8 cellular contexts compared by ENCODE assay signal in genomic region chrX:130401415-130402210, GRCh38. TPM values are rescaled to one million over a fixed set of nuclear protein-coding genes. Genes with fewer than 3 reads are reported as not detected.
DNase-seq lines count a peak whose midpoint lies in the region; ATAC-seq, FAIRE-seq and TF ChIP-seq lines count a peak whose summit lies in the region.

Gene RBMX2 (plus strand): TSS chrX:130401987. CDS start chrX:130402033, 46 bp downstream.

- peaks cover 11% of the 10 kb centered on the region for H3K4me1 Mint-ChIP-seq in activated naive CD8-positive, alpha-beta T cell treated with anti-CD3 and anti-CD28 coated beads, Interleukin-2, amount 10 ng/mL, durations not matched to agents 7 days and 5 days

- peak within 1 kb of the TSS; percentile 44 for H2AFZ ChIP-seq in SU-DHL-6 (ENCODE audit: low read depth, low read length, severe bottlenecking)

- peak within 1 kb of the TSS; percentile 83 for H3K9ac ChIP-seq in SU-DHL-6 (ENCODE audit: low read length)

- WGBS in pancreas, 2 donors: 0 to 33% methylated on average over 45 to 47 of the region's 47 CpGs
- WGBS in tibial nerve, 2 donors: 2 to 37% methylated on average over 43 to 47 of the region's 47 CpGs

- H3K4me3 Mint-ChIP-seq in activated naive CD8-positive, alpha-beta T cell treated with anti-CD3 and anti-CD28 coated beads, Interleukin-2, amount 10 ng/mL, durations not matched to agents 7 days and 5 days: peak within 1 kb of the TSS; percentile 99

- intact Hi-C loops in head of caudate nucleus (cut with DNase I): loop anchor here (5.0 kb wide), 1 partner anchor 501 kb away; the partner anchor contains the start of gene ENOX2
- intact Hi-C loops in pancreas (cut with DNase I): no loop called here

- no peaks in the 10 kb centered on the region for H3K36me3 ChIP-seq in SU-DHL-6 (ENCODE audit: low read length)
- no peaks in the 10 kb centered on the region for H3K36me3 ChIP-seq in pancreas
- peaks cover 0 to 19% (median 0%) of the 10 kb centered on the region in 3 donors for H3K36me3 ChIP-seq in tibial nerve

- peaks cover 10% of the 10 kb centered on the region for H3K36me3 Mint-ChIP-seq in activated naive CD8-positive, alpha-beta T cell treated with anti-CD3 and anti-CD28 coated beads, Interleukin-2, amount 10 ng/mL, durations not matched to agents 7 days and 5 days

- TF ChIP-seq CTCF in GM10266 (IDR thresholded peaks at IDR 0.05; ENCODE audit: control insufficient read depth, insufficient read depth, low read depth, missing control alignments): no peak
- no peak for TF ChIP-seq CTCF in NB4 (IDR thresholded peaks at IDR 0.05; ENCODE audit: low read depth, low read length)
- no peak for TF ChIP-seq CTCF in SU-DHL-6 (IDR thresholded peaks at IDR 0.05; ENCODE audit: insufficient read depth, low read length, poor library complexity, severe bottlenecking)
- no peak for TF ChIP-seq CTCF in pancreas (IDR thresholded peaks at IDR 0.05)
- no peak for TF ChIP-seq CTCF in tibial nerve (IDR thresholded peaks at IDR 0.05)

- H3K4me1 ChIP-seq in pancreas (no peaks in the 10 kb centered on the region), tibial nerve (peaks cover 0 to 19% (median 2%) of the 10 kb centered on the region in 4 donors)

- peak; percentile 29 to 93 for TF ChIP-seq EP300 in tibial nerve (IDR thresholded peaks at IDR 0.05)

- H3K27ac ChIP-seq in SU-DHL-6 (ENCODE audit: low read depth, low read length) (peak within 1 kb of the TSS; percentile 60), pancreas (peak within 1 kb of the TSS in 3 of 4 donors; percentile 62 to 67 (median 66)), tibial nerve (peak within 1 kb of the TSS in 3 of 4 donors; percentile 79 to 86 (median 85))

- no peaks in the 10 kb centered on the region for H4K20me1 ChIP-seq in SU-DHL-6 (ENCODE audit: low read depth, low read length)

- peak within 1 kb of the TSS; percentile 88 for H3K4me2 ChIP-seq in SU-DHL-6 (ENCODE audit: low read depth, low read length, poor library complexity, severe bottlenecking)

- DNase-seq in GM10266 (ENCODE audit: extremely low spot score): peak; percentile 82
- DNase-seq in NB4 (ENCODE audit: low read depth): peak; percentile 86
- peak; percentile 79 for DNase-seq in activated naive CD8-positive, alpha-beta T cell treated with anti-CD3 and anti-CD28 coated beads, Interleukin-2, amount 10 ng/mL, durations not matched to agents 7 days and 5 days
- DNase-seq in head of caudate nucleus: peak; percentile 45 to 89 (median 75)
- DNase-seq in pancreas: peak; percentile 57 to 91 (median 76)
- peak; percentile 33 to 39 for DNase-seq in tibial nerve (ENCODE audit: low spot score in 2 of 2)

- no peaks in the 10 kb centered on the region for H3F3A ChIP-seq in SU-DHL-6 (ENCODE audit: insufficient read depth)

- H3K9me3 ChIP-seq in SU-DHL-6 (ENCODE audit: insufficient read depth, low read length) (no peaks in the 10 kb centered on the region), pancreas (no peaks in the 10 kb centered on the region), tibial nerve (no peaks in the 10 kb centered on the region)

- peaks cover 13% of the 10 kb centered on the region; the same call in 1 of the 2 replicates for H3K79me2 ChIP-seq in SU-DHL-6 (ENCODE audit: insufficient read depth, low read length)

- H3K4me3 ChIP-seq in NB4 (ENCODE audit: low read depth, low read length) (peak within 1 kb of the TSS; percentile 93), SU-DHL-6 (ENCODE audit: insufficient read depth, low read length, poor library complexity, severe bottlenecking) (peak within 1 kb of the TSS; percentile 88), pancreas (peak within 1 kb of the TSS; percentile 27 to 61 (median 54)), tibial nerve (peak within 1 kb of the TSS; percentile 47 to 69 (median 62))

- no peaks in the 10 kb centered on the region for H3K9me2 ChIP-seq in SU-DHL-6 (replicated peaks; ENCODE audit: insufficient read depth, low read length)

- TF ChIP-seq POLR2A in NB4 (IDR thresholded peaks at IDR 0.05; ENCODE audit: extremely low read depth, insufficient read length) (peak; percentile 81), tibial nerve (IDR thresholded peaks at IDR 0.05) (peak; percentile 46 to 68)

- H3K27me3 Mint-ChIP-seq in activated naive CD8-positive, alpha-beta T cell treated with anti-CD3 and anti-CD28 coated beads, Interleukin-2, amount 10 ng/mL, durations not matched to agents 7 days and 5 days: peaks cover 9% of the 10 kb centered on the region

- peak within 1 kb of the TSS; percentile 88 for H3K27ac Mint-ChIP-seq in activated naive CD8-positive, alpha-beta T cell treated with anti-CD3 and anti-CD28 coated beads, Interleukin-2, amount 10 ng/mL, durations not matched to agents 7 days and 5 days

- H3K27me3 ChIP-seq in SU-DHL-6 (ENCODE audit: low read length): no peaks in the 10 kb centered on the region
- H3K27me3 ChIP-seq in pancreas: peaks cover 0 to 11% (median 2%) of the 10 kb centered on the region in 4 donors
- H3K27me3 ChIP-seq in tibial nerve: peaks cover 0 to 10% of the 10 kb centered on the region in 2 donors

- POLR2A ChIA-PET in activated naive CD8-positive, alpha-beta T cell treated with anti-CD3 and anti-CD28 coated beads, Interleukin-2, amount 10 ng/mL, durations not matched to agents 7 days and 5 days (lab: Charles Lee): interaction anchor here (0.7 kb wide), 1 partner anchor 62 kb away, joined by 3 read pairs; the partner anchor contains the start of gene SLC25A14

- ATAC-seq in HG02571 (IDR thresholded peaks at IDR 0.05; ENCODE audit: unreplicated experiment) (peak; percentile 94), pancreas (peak; percentile 99 to 100 (median 99))
- peak; percentile 95 for ATAC-seq in activated naive CD8-positive, alpha-beta T cell treated with anti-CD3 and anti-CD28 coated beads, Interleukin-2, amount 10 ng/mL, durations not matched to agents 7 days and 5 days (ENCODE audit: low read depth)

- FAIRE-seq in pancreas (lab: Jason Lieb, UNC): no peak

- no peaks in the 10 kb centered on the region for H3K9me3 Mint-ChIP-seq in activated naive CD8-positive, alpha-beta T cell treated with anti-CD3 and anti-CD28 coated beads, Interleukin-2, amount 10 ng/mL, durations not matched to agents 7 days and 5 days

RNA-seq across cellular contexts. Expression of gene RBMX2, which starts in this region (rescaled TPM):
- 10 to 100 TPM; 28.0 to 29.1 TPM for total RNA-seq in activated naive CD8-positive, alpha-beta T cell treated with anti-CD3 and anti-CD28 coated beads, Interleukin-2, amount 10 ng/mL, durations not matched to agents 7 days and 5 days
- total RNA-seq in pancreas (10 to 100 TPM in 2 of 6 donors, 1 to 10 TPM in 4; 6.2 to 10.5 (median 8.8) TPM), tibial nerve (10 to 100 TPM; 12.0 to 23.1 (median 17.0) TPM)
- 10 to 100 TPM; 13.6 to 28.2 TPM for polyA plus RNA-seq in pancreas

Comparison
In these comparisons a context has a peak if more than half of its experiments do, and no peak if none do; other contexts are left out.
1. Peak in every context shown above with its lines: DNase-seq, ATAC-seq, H3K4me3 ChIP-seq and H3K27ac ChIP-seq.
2. DNase-seq: peak in every context shown above with its lines; median percentile 86 in NB4; 82 in GM10266; 79 in activated naive CD8-positive, alpha-beta T cell treated with anti-CD3 and anti-CD28 coated beads, Interleukin-2, amount 10 ng/mL, durations not matched to agents 7 days and 5 days; 76 in pancreas; 75 in head of caudate nucleus; 36 in tibial nerve.